9 cellular contexts compared by ENCODE assay signal in genomic region chr1:153649137-153649866, GRCh38. TPM values are rescaled to one million over a fixed set of nuclear protein-coding genes. Genes with fewer than 3 reads are reported as not detected.
DNase-seq lines count a peak whose midpoint lies in the region; ATAC-seq and TF ChIP-seq lines count a peak whose summit lies in the region.
"Had no signal": no experiment of that assay in that cellular context is flagged by ENCODE, and none has a peak within 500 bp of the region (broad histone marks: within the 10 kb centered on the region; RNA-seq: fewer than 3 reads in every experiment).

No MANE protein-coding gene starts in this region.

- CTCF ChIA-PET in Panc1 (lab: Charles Lee): interaction anchor here (0.6 kb wide), 1 partner anchor 64 kb away, joined by 3 read pairs; no protein-coding TSS in a partner anchor

- intact Hi-C loops in Panc1 (cut with micrococcal nuclease; ENCODE audit: unreplicated experiment) (no loop called here), posterior cingulate gyrus (cut with DNase I) (no loop called here)

- H3K9me3 Mint-ChIP-seq in T-helper 2 cell treated with Interferon-gamma antibody and Interleukin-4, amounts not matched to agents 5 μg/mL and 100 μg/mL, for 36 hours: no peaks in the 10 kb centered on the region
- no peaks in the 10 kb centered on the region for H3K9me3 Mint-ChIP-seq in effector memory CD8-positive, alpha-beta T cell

- H3K36me3 Mint-ChIP-seq in T-helper 2 cell treated with Interferon-gamma antibody and Interleukin-4, amounts not matched to agents 5 μg/mL and 100 μg/mL, for 36 hours (ENCODE audit: low read depth): peaks cover 32% of the 10 kb centered on the region
- H3K36me3 Mint-ChIP-seq in effector memory CD8-positive, alpha-beta T cell (ENCODE audit: insufficient read depth): peaks cover 34% of the 10 kb centered on the region

- H3K4me1 Mint-ChIP-seq in T-helper 2 cell treated with Interferon-gamma antibody and Interleukin-4, amounts not matched to agents 5 μg/mL and 100 μg/mL, for 36 hours (ENCODE audit: low read depth): peaks cover 17% of the 10 kb centered on the region
- peaks cover 26 to 30% of the 10 kb centered on the region in 2 donors for H3K4me1 Mint-ChIP-seq in effector memory CD8-positive, alpha-beta T cell (ENCODE audit: low read depth in 2 of 2)

- H3K27me3 Mint-ChIP-seq in T-helper 2 cell treated with Interferon-gamma antibody and Interleukin-4, amounts not matched to agents 5 μg/mL and 100 μg/mL, for 36 hours (ENCODE audit: low read depth): no peaks in the 10 kb centered on the region
- no peaks in the 10 kb centered on the region for H3K27me3 Mint-ChIP-seq in effector memory CD8-positive, alpha-beta T cell

- POLR2A ChIA-PET in Panc1 (lab: Charles Lee): interaction anchor here (1.0 kb wide), 1 partner anchor 15 kb away, joined by 3 read pairs; the partner anchor contains the start of gene CHTOP

- H3K4me3 ChIP-seq in Panc1 (ENCODE audit: low read depth in 2 of 2, low read length in 2 of 2) (no peak overlapping the region), skeletal muscle tissue (ENCODE audit: low read length in 3 of 3) (peak overlapping the region in 1 of 3 donors; percentile 14)

- BruUV-seq in Panc1 (replicated peaks; lab: Mats Ljungman, UMichigan): no TSS peak

- H3K36me3 ChIP-seq in Panc1 (ENCODE audit: control insufficient read depth, insufficient read depth, low read length): peaks cover 13% of the 10 kb centered on the region
- H3K36me3 ChIP-seq in skeletal muscle tissue (ENCODE audit: control insufficient read depth in 3 of 3, insufficient read depth in 3 of 3, low read length in 3 of 3): peaks cover 14 to 19% (median 16%) of the 10 kb centered on the region in 3 donors

- H3K27ac ChIP-seq in Panc1 (ENCODE audit: low read length): no peak overlapping the region
- H3K27ac ChIP-seq in skeletal muscle tissue (ENCODE audit: low read depth, low read length): peak overlapping the region; percentile 38

- H3K9ac ChIP-seq in skeletal muscle tissue (ENCODE audit: low read depth in 1 of 3, low read length in 3 of 3): peak overlapping the region in 2 of 3 donors; percentile 44 to 55

- H3K27ac Mint-ChIP-seq in T-helper 2 cell treated with Interferon-gamma antibody and Interleukin-4, amounts not matched to agents 5 μg/mL and 100 μg/mL, for 36 hours: peak overlapping the region; percentile 55
- peak overlapping the region; percentile 35 to 86 for H3K27ac Mint-ChIP-seq in effector memory CD8-positive, alpha-beta T cell

- DNase-seq in T-helper 2 cell treated with Interferon-gamma antibody and Interleukin-4, amounts not matched to agents 5 μg/mL and 100 μg/mL, for 36 hours (ENCODE audit: low spot score): no peak
- DNase-seq in T-helper 2 cell (no peak), Panc1 (ENCODE audit: low read depth, low spot score) (no peak), posterior cingulate gyrus (no peak), Ammon's horn (ENCODE audit: low spot score) (no peak)
- no peak for DNase-seq in effector memory CD8-positive, alpha-beta T cell

- TF ChIP-seq CTCF in Panc1 (IDR thresholded peaks at IDR 0.05): no peak

- ATAC-seq in Panc1 (peak; percentile 20), HG02938 (IDR thresholded peaks at IDR 0.05; ENCODE audit: unreplicated experiment) (no peak)
- no peak for ATAC-seq in effector memory CD8-positive, alpha-beta T cell (replicated peaks)

- no peaks in the 10 kb centered on the region for H3K9me3 ChIP-seq in Panc1 (ENCODE audit: control insufficient read depth, insufficient read depth, low read depth, low read length)
- H3K9me3 ChIP-seq in skeletal muscle tissue (ENCODE audit: control insufficient read depth in 3 of 3, low read length in 3 of 3): no peaks in the 10 kb centered on the region

- H3K4me3 Mint-ChIP-seq in T-helper 2 cell treated with Interferon-gamma antibody and Interleukin-4, amounts not matched to agents 5 μg/mL and 100 μg/mL, for 36 hours: no peak overlapping the region
- H3K4me3 Mint-ChIP-seq in effector memory CD8-positive, alpha-beta T cell: no peak overlapping the region

- H3K4me1 ChIP-seq in Panc1 (ENCODE audit: control insufficient read depth, insufficient read depth, low read length) (no peaks in the 10 kb centered on the region), skeletal muscle tissue (ENCODE audit: control insufficient read depth in 3 of 3, insufficient read depth in 3 of 3, low read length in 3 of 3) (peaks cover 23 to 32% (median 23%) of the 10 kb centered on the region in 3 donors)

- in situ Hi-C loops in Panc1 (cut with HindIII; ENCODE audit: low pct_unique_long_range_greater_than_20kb, low sequenced_read_pairs): no loop called here

- H3K27me3 ChIP-seq in Panc1 (ENCODE audit: control insufficient read depth, insufficient read depth, low read length) (no peaks in the 10 kb centered on the region), skeletal muscle tissue (ENCODE audit: control insufficient read depth in 3 of 3, insufficient read depth in 3 of 3, low read length in 3 of 3) (no peaks in the 10 kb centered on the region)

RNA-seq across cellular contexts. Expression of gene SNAPIN, which starts 9.2 kb away (rescaled TPM):
- 46.8 TPM for total RNA-seq in Panc1 (2021; ENCODE audit: unreplicated experiment)
- 45.1 TPM for polyA plus RNA-seq in Panc1 (2012; ENCODE audit: insufficient read length)
- total RNA-seq in skeletal muscle tissue: 56.4 TPM

RNA-seq across cellular contexts. Expression of gene CHTOP, which starts 15.4 kb away (rescaled TPM):
- total RNA-seq in Panc1 (2021; ENCODE audit: unreplicated experiment) (87.0 TPM), skeletal muscle tissue (46.4 TPM)
- 94.2 TPM for polyA plus RNA-seq in Panc1 (2012; ENCODE audit: insufficient read length)

RNA-seq across cellular contexts. Expression of gene S100A1, which starts 21.1 kb away (rescaled TPM):
- total RNA-seq in Panc1 (2021; ENCODE audit: unreplicated experiment) (2.9 TPM), skeletal muscle tissue (0.52 TPM)
- 8.0 TPM for polyA plus RNA-seq in Panc1 (2012; ENCODE audit: insufficient read length)
- total RNA-seq: ureter had no signal

RNA-seq across cellular contexts. Expression of gene ILF2, which starts 21.5 kb away (rescaled TPM):
- total RNA-seq in Panc1 (2021; ENCODE audit: unreplicated experiment) (221 TPM), skeletal muscle tissue (148 TPM)
- polyA plus RNA-seq in Panc1 (2012; ENCODE audit: insufficient read length): 155 TPM

RNA-seq across cellular contexts. Expression of gene S100A13, which starts 22.0 kb away (rescaled TPM):
- total RNA-seq in Panc1 (2021; ENCODE audit: unreplicated experiment) (111 TPM), skeletal muscle tissue (55.3 TPM)
- 218 TPM for polyA plus RNA-seq in Panc1 (2012; ENCODE audit: insufficient read length)
